Comparison of ENCODE assay signal across 13 cellular contexts in the genomic region with DNA sequence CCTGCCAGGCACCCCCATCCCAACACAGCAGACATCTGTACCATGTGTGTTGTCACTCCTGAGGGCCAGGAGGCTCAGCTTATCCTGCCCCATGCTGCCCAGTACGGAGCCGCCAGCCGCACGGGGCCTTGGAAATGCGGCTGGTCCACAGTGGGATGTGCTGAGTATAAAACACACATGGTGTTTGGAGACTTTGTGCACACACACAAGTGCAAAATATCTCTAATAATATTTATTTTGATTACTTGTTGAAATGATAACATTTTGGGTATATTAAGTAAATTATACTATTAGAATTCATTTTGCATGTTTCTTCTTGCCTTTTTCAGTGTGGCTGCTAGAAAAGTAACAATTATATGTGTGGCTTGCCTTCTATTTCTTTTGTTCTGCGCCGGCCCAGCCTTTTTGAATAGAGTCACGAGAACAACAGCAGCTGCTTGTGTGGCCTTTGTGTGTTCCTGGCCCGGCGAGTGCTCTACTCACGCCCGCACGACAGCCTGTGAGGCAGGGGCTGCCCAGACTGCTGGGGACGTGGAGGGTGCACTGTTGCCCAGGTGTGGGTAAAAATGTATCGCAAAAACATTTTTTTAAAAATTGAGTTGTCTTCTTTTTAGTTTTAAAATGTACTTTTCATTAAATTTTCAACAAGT. TPM values are rescaled to one million over a fixed set of nuclear protein-coding genes. Genes with fewer than 3 reads are reported as not detected.
DNase-seq lines count a peak whose midpoint lies in the region; ATAC-seq and TF ChIP-seq lines count a peak whose summit lies in the region.
"Had no signal": no experiment of that assay in that cellular context is flagged by ENCODE, and none has a peak within 500 bp of the region (broad histone marks: within the 10 kb centered on the region; RNA-seq: fewer than 3 reads in every experiment).

No MANE protein-coding gene starts in this region.

- DNase-seq in NCI-H1436 (lab: John Stamatoyannopoulos, UW) (peak; percentile 64), astrocyte of the hippocampus (ENCODE audit: low read depth, low spot score) (peak; percentile 57), lower lobe of right lung (no peak), substantia nigra (lab: John Stamatoyannopoulos, UW) (peak in 40 of 49 donors; percentile 29 to 81 (median 64)), GM19238 (ENCODE audit: insufficient read length, low spot score) (no peak), RPMI8226 (no peak)
- DNase-seq: activated CD4-positive, alpha-beta T cell treated with anti-CD3 and anti-CD28 coated beads for 4 hours; Calu3; SIG-M5; stimulated activated CD4-positive, alpha-beta T cell treated with anti-CD3 and anti-CD28 coated beads, Interleukin-2, amount 100 ng/mL, for 24 hours; upper lobe of right lung had no signal

- H3K4me1 ChIP-seq in lower lobe of right lung, result peaks cover 27% of the 10 kb centered on the region

- peaks cover 9% of the 10 kb centered on the region for H3K9me3 ChIP-seq in lower lobe of right lung
- H3K9me3 ChIP-seq: upper lobe of right lung had no signal

- H3K27ac ChIP-seq in lower lobe of right lung, result peak overlapping the region; percentile 83
- H3K27ac ChIP-seq in substantia nigra (ENCODE audit: low read depth, low read length, poor library complexity, severe bottlenecking), result peak overlapping the region; percentile 94

- TF ChIP-seq CTCF in lower lobe of right lung (IDR thresholded peaks at IDR 0.05), result no peak

- ATAC-seq in lower lobe of right lung (no peak), GM18868 (IDR thresholded peaks at IDR 0.05; ENCODE audit: unreplicated experiment) (no peak), HG03342 (IDR thresholded peaks at IDR 0.05; ENCODE audit: unreplicated experiment) (no peak)

- no peaks in the 10 kb centered on the region for H3K27me3 ChIP-seq in lower lobe of right lung (ENCODE audit: low read depth)
- H3K27me3 ChIP-seq: upper lobe of right lung had no signal

- no peak overlapping the region for H3K4me3 ChIP-seq in lower lobe of right lung
- H3K4me3 ChIP-seq: upper lobe of right lung had no signal

- peaks cover 12% of the 10 kb centered on the region for H3K36me3 ChIP-seq in lower lobe of right lung

- intact Hi-C loops in lower lobe of right lung (cut with DNase I), result no loop called here

RNA-seq across cellular contexts. Expression of gene COQ8A, which starts 35.3 kb away (rescaled TPM):
- total RNA-seq in lower lobe of right lung, result 45.0 TPM

Comparison
In these comparisons a context has a peak if more than half of its experiments do, and no peak if none do; other contexts are left out.
1. DNase-seq: peak in NCI-H1436 (single experiment), astrocyte of the hippocampus (single experiment) and substantia nigra (40 of 49); none in lower lobe of right lung (single experiment), GM19238 (single experiment) and RPMI8226 (single experiment).